Comparison of ENCODE assay signal across 9 cellular contexts in the genomic region with DNA sequence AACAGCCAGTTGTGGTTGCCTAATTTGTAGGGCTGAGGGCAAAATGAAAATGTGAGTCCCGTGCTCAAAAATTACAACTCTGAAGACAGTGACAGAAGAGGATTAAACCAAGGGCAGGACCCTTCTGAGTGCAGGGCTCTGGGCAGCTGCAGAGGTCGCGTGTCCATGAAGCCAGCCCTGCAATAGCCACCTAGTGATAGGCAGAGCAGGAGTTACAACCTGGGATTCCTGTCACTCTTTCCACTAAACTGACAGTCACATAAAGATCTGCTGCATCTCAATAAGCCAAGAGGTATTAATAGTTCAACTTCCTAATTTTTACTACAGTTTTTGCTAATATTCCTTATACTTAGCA.
DNase-seq lines count a peak whose midpoint lies in the region; ATAC-seq, FAIRE-seq and TF ChIP-seq lines count a peak whose summit lies in the region.
"Had no signal": no experiment of that assay in that cellular context is flagged by ENCODE, and none has a peak within 500 bp of the region (broad histone marks: within the 10 kb centered on the region; RNA-seq: fewer than 3 reads in every experiment).

No MANE protein-coding gene starts in this region.

- H3K27ac Mint-ChIP-seq in T-helper 1 cell treated with Interleukin-12 subunit alpha and Interleukin-12 subunit beta and Interleukin-4 antibody, amounts not matched to agents 30 μg/mL and 1 μg/mL, for 36 hours, result peak overlapping the region; percentile 22
- H3K27ac Mint-ChIP-seq in stimulated activated memory B cell treated with anti-CD40 and anti-IgM and Interleukin-4, amounts not matched to agents 10 μg/mL and 1 μg/mL and 100 μg/mL, for 72 hours, result peak overlapping the region; percentile 44

- peaks cover 4% of the 10 kb centered on the region for H3K27me3 Mint-ChIP-seq in T-helper 1 cell treated with Interleukin-12 subunit alpha and Interleukin-12 subunit beta and Interleukin-4 antibody, amounts not matched to agents 30 μg/mL and 1 μg/mL, for 36 hours (ENCODE audit: low read depth)
- no peaks in the 10 kb centered on the region for H3K27me3 Mint-ChIP-seq in stimulated activated memory B cell treated with anti-CD40 and anti-IgM and Interleukin-4, amounts not matched to agents 10 μg/mL and 1 μg/mL and 100 μg/mL, for 72 hours

- TF ChIP-seq CTCF in dorsolateral prefrontal cortex (IDR thresholded peaks at IDR 0.05 in 54 of 56, conservative IDR thresholded peaks at IDR 0.05 in 2 of 56; ENCODE audit: low read depth in 1 of 56, partially characterized antibody in 56 of 56) (no peak), D721Med (IDR thresholded peaks at IDR 0.05; ENCODE audit: insufficient read depth, missing control alignments) (no peak)

- no peak for FAIRE-seq in D721Med (lab: Jason Lieb, UNC)
- FAIRE-seq: endometrium had no signal

- DNase-seq in T-helper 1 cell (no peak), dorsolateral prefrontal cortex (no peak), NCI-H1105 (lab: John Stamatoyannopoulos, UW) (no peak), T1000 (lab: John Stamatoyannopoulos, UW) (no peak), D721Med (ENCODE audit: insufficient read length, low spot score) (no peak)

- H3K4me3 Mint-ChIP-seq in T-helper 1 cell treated with Interleukin-12 subunit alpha and Interleukin-12 subunit beta and Interleukin-4 antibody, amounts not matched to agents 30 μg/mL and 1 μg/mL, for 36 hours, result peak overlapping the region; percentile 60
- H3K4me3 Mint-ChIP-seq in stimulated activated memory B cell treated with anti-CD40 and anti-IgM and Interleukin-4, amounts not matched to agents 10 μg/mL and 1 μg/mL and 100 μg/mL, for 72 hours, result peak overlapping the region; percentile 18

- intact Hi-C loops in dorsolateral prefrontal cortex (cut with DNase I), result loop anchor here (1.0 to 5.0 kb wide), 2 partner anchors 96 kb away; partner anchors contain the start of gene SLC2A13 (in 1 of the 2)

- no peaks in the 10 kb centered on the region for H3K27me3 ChIP-seq in dorsolateral prefrontal cortex

- peak overlapping the region in 2 of 59 donors; percentile 17 to 25 for H3K27ac ChIP-seq in dorsolateral prefrontal cortex

- peaks cover 12% of the 10 kb centered on the region for H3K4me1 Mint-ChIP-seq in T-helper 1 cell treated with Interleukin-12 subunit alpha and Interleukin-12 subunit beta and Interleukin-4 antibody, amounts not matched to agents 30 μg/mL and 1 μg/mL, for 36 hours (ENCODE audit: low read depth)
- H3K4me1 Mint-ChIP-seq in stimulated activated memory B cell treated with anti-CD40 and anti-IgM and Interleukin-4, amounts not matched to agents 10 μg/mL and 1 μg/mL and 100 μg/mL, for 72 hours, result peaks cover 21% of the 10 kb centered on the region

- ATAC-seq in HG03196 (IDR thresholded peaks at IDR 0.05; ENCODE audit: unreplicated experiment), result peak; percentile 23
- ATAC-seq in stimulated activated memory B cell treated with anti-CD40 and anti-IgM and Interleukin-4, amounts not matched to agents 10 μg/mL and 1 μg/mL and 100 μg/mL, for 72 hours, result no peak

- no peaks in the 10 kb centered on the region for H3K36me3 Mint-ChIP-seq in T-helper 1 cell treated with Interleukin-12 subunit alpha and Interleukin-12 subunit beta and Interleukin-4 antibody, amounts not matched to agents 30 μg/mL and 1 μg/mL, for 36 hours (ENCODE audit: low read depth)
- H3K36me3 Mint-ChIP-seq in stimulated activated memory B cell treated with anti-CD40 and anti-IgM and Interleukin-4, amounts not matched to agents 10 μg/mL and 1 μg/mL and 100 μg/mL, for 72 hours, result no peaks in the 10 kb centered on the region

- H3K9me3 Mint-ChIP-seq in T-helper 1 cell treated with Interleukin-12 subunit alpha and Interleukin-12 subunit beta and Interleukin-4 antibody, amounts not matched to agents 30 μg/mL and 1 μg/mL, for 36 hours, result no peaks in the 10 kb centered on the region
- H3K9me3 Mint-ChIP-seq in stimulated activated memory B cell treated with anti-CD40 and anti-IgM and Interleukin-4, amounts not matched to agents 10 μg/mL and 1 μg/mL and 100 μg/mL, for 72 hours, result no peaks in the 10 kb centered on the region

- peak overlapping the region in 32 of 59 donors; percentile 3 to 50 (median 28) for H3K4me3 ChIP-seq in dorsolateral prefrontal cortex
